ENCODE assay signal across 8 cellular contexts in genomic region chr20:58852559-58853271, GRCh38. TPM values are rescaled to one million over a fixed set of nuclear protein-coding genes. Genes with fewer than 3 reads are reported as not detected.
A peak's percentile ranks its signal among the peaks of the same experiment; 100 is the strongest.
DNase-seq lines count a peak whose midpoint lies in the region; ATAC-seq and TF ChIP-seq lines count a peak whose summit lies in the region.

GNAS (plus strand) TSS chr20:58852716.

- 0 out of 2 replicates have a peak, but pooled peaks cover 7% of the 10 kb centered on the region for H3K4me1 ChIP-seq in ES-I3 (ENCODE audit: insufficient read depth, low read length)
- H3K4me1 ChIP-seq in NT2/D1 (ENCODE audit: insufficient read depth, insufficient read length): peaks cover 24% of the 10 kb centered on the region
- H3K4me1 ChIP-seq in neuron (ENCODE audit: insufficient read depth, low read length): peaks cover 3% of the 10 kb centered on the region

- H3K36me3 Mint-ChIP-seq in activated naive CD4-positive, alpha-beta T cell treated with anti-CD3 and anti-CD28 coated beads for 36 hours (ENCODE audit: low read depth): no peaks in the 10 kb centered on the region
- peaks cover 6% of the 10 kb centered on the region for H3K36me3 Mint-ChIP-seq in type B pancreatic cell

- peak within 1 kb of the TSS; percentile 91 for H3K9ac ChIP-seq in ES-I3 (ENCODE audit: low read depth, low read length)
- peak within 1 kb of the TSS; percentile 43 for H3K9ac ChIP-seq in NT2/D1 (ENCODE audit: insufficient read length, low read depth)

- peak; percentile 87 for DNase-seq in NT2/D1 (ENCODE audit: low read depth, low spot score)
- DNase-seq in activated naive CD4-positive, alpha-beta T cell treated with anti-CD3 and anti-CD28 coated beads for 36 hours: peak; percentile 70
- peak; percentile 70 for DNase-seq in germinal center (ENCODE audit: low spot score)
- DNase-seq in type B pancreatic cell (ENCODE audit: extremely low spot score, unreplicated experiment): no peak
- no peak for DNase-seq in NCI-H1048 (lab: John Stamatoyannopoulos, UW)

- H3K4me3 ChIP-seq in NT2/D1 (ENCODE audit: insufficient read length, low read depth) (peak within 1 kb of the TSS; percentile 93), neuron (ENCODE audit: low read length) (peak within 1 kb of the TSS; percentile 26)

- intact Hi-C loops in activated naive CD4-positive, alpha-beta T cell treated with anti-CD3 and anti-CD28 coated beads for 36 hours (cut with micrococcal nuclease): loop anchor here (1.0 to 5.0 kb wide), 3 partner anchors 202 to 615 kb away; no protein-coding TSS in a partner anchor

- H3K36me3 ChIP-seq in ES-I3 (ENCODE audit: insufficient read depth, low read length) (peaks cover 8% of the 10 kb centered on the region; the same call in 1 of the 2 replicates), NT2/D1 (ENCODE audit: insufficient read depth, insufficient read length, low read length) (peaks cover 19% of the 10 kb centered on the region), neuron (ENCODE audit: insufficient read depth, low read length) (no peaks in the 10 kb centered on the region)

- peaks cover 29% of the 10 kb centered on the region for H3K27me3 Mint-ChIP-seq in activated naive CD4-positive, alpha-beta T cell treated with anti-CD3 and anti-CD28 coated beads for 36 hours (ENCODE audit: low read depth)
- peaks cover 67% of the 10 kb centered on the region for H3K27me3 Mint-ChIP-seq in type B pancreatic cell

- peak; percentile 79 for TF ChIP-seq CTCF in type B pancreatic cell (conservative IDR thresholded peaks at IDR 0.05)

- peaks cover 70% of the 10 kb centered on the region for H3K27me3 ChIP-seq in NT2/D1 (ENCODE audit: insufficient read depth, insufficient read length)
- H3K27me3 ChIP-seq in neuron (ENCODE audit: insufficient read depth, low read length): peaks cover 81% of the 10 kb centered on the region

- H3K4me1 Mint-ChIP-seq in activated naive CD4-positive, alpha-beta T cell treated with anti-CD3 and anti-CD28 coated beads for 36 hours (ENCODE audit: low read depth): peaks cover 17% of the 10 kb centered on the region
- peaks cover 18% of the 10 kb centered on the region for H3K4me1 Mint-ChIP-seq in type B pancreatic cell (ENCODE audit: unreplicated experiment)

- CTCF ChIA-PET in activated naive CD4-positive, alpha-beta T cell treated with anti-CD3 and anti-CD28 coated beads for 36 hours (lab: Charles Lee): interaction anchor here (0.6 to 1.9 kb wide), 5 partner anchors 31 to 493 kb away, joined by 3 to 6 read pairs (median 3); no protein-coding TSS in a partner anchor

- no peak for ATAC-seq in HG03469 (IDR thresholded peaks at IDR 0.05; ENCODE audit: unreplicated experiment)

- H3K27ac Mint-ChIP-seq in activated naive CD4-positive, alpha-beta T cell treated with anti-CD3 and anti-CD28 coated beads for 36 hours: no peak within 1 kb of the TSS
- peak within 1 kb of the TSS; percentile 62 for H3K27ac Mint-ChIP-seq in type B pancreatic cell

- no peak within 1 kb of the TSS for H2AFZ ChIP-seq in neuron (ENCODE audit: low read depth, low read length)

- H3K9me3 Mint-ChIP-seq in activated naive CD4-positive, alpha-beta T cell treated with anti-CD3 and anti-CD28 coated beads for 36 hours: no peaks in the 10 kb centered on the region
- no peaks in the 10 kb centered on the region for H3K9me3 Mint-ChIP-seq in type B pancreatic cell

- peak within 1 kb of the TSS; percentile 81 for H3K4me3 Mint-ChIP-seq in activated naive CD4-positive, alpha-beta T cell treated with anti-CD3 and anti-CD28 coated beads for 36 hours
- H3K4me3 Mint-ChIP-seq in type B pancreatic cell: peak within 1 kb of the TSS; percentile 95

- H3K9me3 ChIP-seq in ES-I3 (ENCODE audit: control insufficient read depth, insufficient read depth, low read length): no peaks in the 10 kb centered on the region
- H3K9me3 ChIP-seq in NT2/D1 (ENCODE audit: insufficient read depth, low read length): no peaks in the 10 kb centered on the region
- peaks cover 8% of the 10 kb centered on the region for H3K9me3 ChIP-seq in neuron (ENCODE audit: low read length)

RNA-seq across cellular contexts. Expression of gene GNAS, which starts in this region (rescaled TPM):
- 100 to 1,000 TPM; 770 to 802 TPM for total RNA-seq in activated naive CD4-positive, alpha-beta T cell treated with anti-CD3 and anti-CD28 coated beads for 36 hours
- 1,005 and 1,406 TPM in 2 replicates for total RNA-seq in type B pancreatic cell (ENCODE audit: low replicate concordance)

Comparison
In these comparisons a context has a peak if more than half of its experiments do, and no peak if none do; other contexts are left out.
1. DNase-seq: peak in NT2/D1 (single experiment), activated naive CD4-positive, alpha-beta T cell treated with anti-CD3 and anti-CD28 coated beads for 36 hours (single experiment) and germinal center (single experiment); none in type B pancreatic cell (single experiment) and NCI-H1048 (single experiment).